11 cellular contexts compared by ENCODE assay signal in the genomic region with DNA sequence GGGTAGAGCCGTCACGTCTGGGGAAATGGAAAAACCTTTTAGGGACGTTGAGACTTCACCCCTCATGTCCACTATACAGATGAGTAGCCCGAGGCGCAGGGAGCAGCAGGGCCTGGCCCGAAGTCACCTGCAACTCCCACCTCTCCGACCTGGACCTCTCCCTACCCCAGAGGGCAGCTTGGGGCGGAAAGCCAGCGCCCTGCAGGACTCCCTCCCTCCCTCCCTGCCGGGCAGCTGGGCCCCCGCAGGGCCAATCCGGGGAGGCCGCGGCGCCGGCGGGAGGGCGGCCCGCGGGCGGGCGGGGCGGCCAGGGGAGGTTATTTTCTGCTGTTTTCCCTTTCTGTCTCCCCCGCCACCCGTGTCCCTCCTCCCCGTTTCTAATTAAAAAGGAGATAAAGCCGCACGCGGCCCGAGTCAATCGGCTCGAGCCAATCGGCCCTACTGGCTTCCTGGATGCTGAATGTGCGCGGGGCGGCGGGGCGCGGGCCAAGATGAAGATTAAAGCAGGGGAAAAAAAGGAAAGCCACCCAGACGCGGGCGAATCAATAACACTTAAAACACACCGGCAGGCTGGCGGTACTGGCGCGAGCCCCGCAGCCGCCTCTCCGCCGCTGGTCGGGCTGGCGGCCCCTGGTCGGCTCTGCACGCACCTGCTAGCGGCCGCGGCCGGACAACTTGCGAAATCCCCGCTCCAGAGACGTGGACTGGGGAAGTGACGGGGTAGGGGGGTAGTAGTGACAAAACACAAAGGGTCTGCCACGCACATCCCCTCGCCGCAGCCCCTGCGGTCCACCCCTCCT. TPM values are rescaled to one million over a fixed set of nuclear protein-coding genes. Genes with fewer than 3 reads are reported as not detected.
DNase-seq lines count a peak whose midpoint lies in the region; TF ChIP-seq lines count a peak whose summit lies in the region.
"Had no signal": no experiment of that assay in that cellular context is flagged by ENCODE, and none has a peak within 500 bp of the region (broad histone marks: within the 10 kb centered on the region; RNA-seq: fewer than 3 reads in every experiment).

No MANE protein-coding gene starts in this region.

- H3K4me3 Mint-ChIP-seq in activated CD4-positive, alpha-beta T cell treated with anti-CD3 and anti-CD28 coated beads, Interleukin-2, amount 10 ng/mL, durations not matched to agents 24 days and 14 days = peak overlapping the region; percentile 42
- peak overlapping the region; percentile 65 for H3K4me3 Mint-ChIP-seq in activated naive CD8-positive, alpha-beta T cell treated with anti-CD3 and anti-CD28 coated beads for 36 hours

- peaks cover 69% of the 10 kb centered on the region for H3K27me3 Mint-ChIP-seq in activated CD4-positive, alpha-beta T cell treated with anti-CD3 and anti-CD28 coated beads, Interleukin-2, amount 10 ng/mL, durations not matched to agents 24 days and 14 days
- H3K27me3 Mint-ChIP-seq in activated naive CD8-positive, alpha-beta T cell treated with anti-CD3 and anti-CD28 coated beads for 36 hours = peaks cover 24% of the 10 kb centered on the region

- TF ChIP-seq EP300 in transverse colon (IDR thresholded peaks at IDR 0.05; ENCODE audit: low read depth) = no peak

- in situ Hi-C loops in transverse colon (cut with MboI; ENCODE audit: low pct_ligation_motif_present in 1 of 4, low pct_unique_long_range_greater_than_20kb in 1 of 4, low sequenced_read_pairs in 3 of 4) = loop anchor here in 2 of 4 donors (25.0 kb wide), 3 partner anchors 216 to 584 kb away; no protein-coding TSS in a partner anchor

- H3K9me3 ChIP-seq in stomach smooth muscle (ENCODE audit: control insufficient read depth in 2 of 2, low read length in 2 of 2) = peaks cover 0 to 6% of the 10 kb centered on the region in 2 donors
- H3K9me3 ChIP-seq in transverse colon = no peaks in the 10 kb centered on the region

- TF ChIP-seq CTCF in kidney epithelial cell (IDR thresholded peaks at IDR 0.05; ENCODE audit: insufficient read depth, low read length, poor library complexity, severe bottlenecking) = no peak
- no peak for TF ChIP-seq CTCF in transverse colon (IDR thresholded peaks at IDR 0.05)

- H3K36me3 ChIP-seq in kidney epithelial cell (ENCODE audit: control insufficient read depth, insufficient read depth, low read length) (no peaks in the 10 kb centered on the region), stomach smooth muscle (ENCODE audit: control insufficient read depth in 2 of 2, insufficient read depth in 2 of 2, low read length in 2 of 2) (no peaks in the 10 kb centered on the region), transverse colon (no peaks in the 10 kb centered on the region)

- no peaks in the 10 kb centered on the region for H3K9me3 Mint-ChIP-seq in activated CD4-positive, alpha-beta T cell treated with anti-CD3 and anti-CD28 coated beads, Interleukin-2, amount 10 ng/mL, durations not matched to agents 24 days and 14 days
- H3K9me3 Mint-ChIP-seq in activated naive CD8-positive, alpha-beta T cell treated with anti-CD3 and anti-CD28 coated beads for 36 hours = no peaks in the 10 kb centered on the region

- intact Hi-C loops in activated CD4-positive, alpha-beta T cell treated with anti-CD3 and anti-CD28 coated beads, Interleukin-2, amount 10 ng/mL, durations not matched to agents 24 days and 14 days (cut with micrococcal nuclease) = no loop called here
- intact Hi-C loops in transverse colon (cut with DNase I; ENCODE audit: low total_unique reads) = no loop called here

- H3K4me1 ChIP-seq in stomach smooth muscle (ENCODE audit: control insufficient read depth, insufficient read depth, low read length) (peaks cover 21% of the 10 kb centered on the region), transverse colon (peaks cover 0 to 28% (median 23%) of the 10 kb centered on the region in 4 donors)

- peaks cover 3% of the 10 kb centered on the region for H3K4me1 Mint-ChIP-seq in activated CD4-positive, alpha-beta T cell treated with anti-CD3 and anti-CD28 coated beads, Interleukin-2, amount 10 ng/mL, durations not matched to agents 24 days and 14 days
- peaks cover 2% of the 10 kb centered on the region for H3K4me1 Mint-ChIP-seq in activated naive CD8-positive, alpha-beta T cell treated with anti-CD3 and anti-CD28 coated beads for 36 hours

- H3K4me3 ChIP-seq in kidney epithelial cell (ENCODE audit: low read depth, low read length) (peak overlapping the region; percentile 60), stomach smooth muscle (ENCODE audit: low read length in 2 of 2) (peak overlapping the region; percentile 25 to 57), transverse colon (peak overlapping the region in 1 of 4 donors; percentile 38)
- H3K4me3 ChIP-seq: SK-N-MC had no signal

- no peaks in the 10 kb centered on the region for H3K36me3 Mint-ChIP-seq in activated CD4-positive, alpha-beta T cell treated with anti-CD3 and anti-CD28 coated beads, Interleukin-2, amount 10 ng/mL, durations not matched to agents 24 days and 14 days (ENCODE audit: low read depth)
- H3K36me3 Mint-ChIP-seq in activated naive CD8-positive, alpha-beta T cell treated with anti-CD3 and anti-CD28 coated beads for 36 hours = no peaks in the 10 kb centered on the region

- H3K27me3 ChIP-seq in kidney epithelial cell (ENCODE audit: control insufficient read depth, insufficient read depth, low read length) (peaks cover 39% of the 10 kb centered on the region), stomach smooth muscle (ENCODE audit: control insufficient read depth in 1 of 2, insufficient read depth in 2 of 2, low read length in 2 of 2) (peaks cover 44 to 58% of the 10 kb centered on the region in 2 donors), transverse colon (peaks cover 81% of the 10 kb centered on the region)

- no peak overlapping the region for H3K27ac ChIP-seq in stomach smooth muscle (ENCODE audit: low read length)
- no peak overlapping the region for H3K27ac ChIP-seq in transverse colon
- H3K27ac ChIP-seq: C4-2B, KMS-11, SK-N-MC had no signal

- DNase-seq in activated CD4-positive, alpha-beta T cell treated with anti-CD3 and anti-CD28 coated beads, Interleukin-2, amount 10 ng/mL, durations not matched to agents 24 days and 14 days = no peak
- DNase-seq in activated CD4-positive, alpha-beta T cell treated with anti-CD3 and anti-CD28 coated beads, Interleukin-2, amount 50 U/mL, for 4 hours = no peak
- DNase-seq in activated naive CD8-positive, alpha-beta T cell treated with anti-CD3 and anti-CD28 coated beads for 36 hours = no peak
- DNase-seq in kidney epithelial cell (ENCODE audit: low read depth) (no peak), transverse colon (no peak), epidermal melanocyte (ENCODE audit: insufficient read length, low spot score) (no peak), HK-2 (ENCODE audit: unreplicated experiment) (no peak)

- WGBS in transverse colon (ENCODE audit: low coverage in 1 of 2), 2 donors = 4% methylated on average over 57 of the region's 66 CpGs; no CpG with 5 or more reads in 1 of the 2 donors

- H3K9ac ChIP-seq in stomach smooth muscle (ENCODE audit: low read length in 2 of 2) = no peak overlapping the region
- H3K9ac ChIP-seq: KMS-11 had no signal

- H3K27ac Mint-ChIP-seq in activated CD4-positive, alpha-beta T cell treated with anti-CD3 and anti-CD28 coated beads, Interleukin-2, amount 10 ng/mL, durations not matched to agents 24 days and 14 days = no peak overlapping the region
- no peak overlapping the region for H3K27ac Mint-ChIP-seq in activated naive CD8-positive, alpha-beta T cell treated with anti-CD3 and anti-CD28 coated beads for 36 hours

- no peak for TF ChIP-seq POLR2A in transverse colon (IDR thresholded peaks at IDR 0.05)

RNA-seq across cellular contexts. Expression of gene WNT7A, which starts 1.8 kb away (rescaled TPM):
- 0.05 TPM in 1 of 2 replicates, not detected in the other for total RNA-seq in activated CD4-positive, alpha-beta T cell treated with anti-CD3 and anti-CD28 coated beads, Interleukin-2, amount 10 ng/mL, durations not matched to agents 24 days and 14 days
- under 1 TPM in 1 of 2 experiments, not detected in 1; 0.20 TPM for total RNA-seq in activated naive CD8-positive, alpha-beta T cell treated with anti-CD3 and anti-CD28 coated beads for 36 hours
- total RNA-seq in kidney epithelial cell = 14.4 and 17.1 TPM in 2 replicates
- total RNA-seq in transverse colon = not detected

Comparison
In these comparisons a context has a peak if more than half of its experiments do, and no peak if none do; other contexts are left out.
1. RNA of gene WNT7A, which starts 1.8 kb away (total RNA-seq): 14.4 to 17.1 TPM in kidney epithelial cell; 0.20 TPM in activated naive CD8-positive, alpha-beta T cell treated with anti-CD3 and anti-CD28 coated beads for 36 hours, 0.05 TPM in activated CD4-positive, alpha-beta T cell treated with anti-CD3 and anti-CD28 coated beads, Interleukin-2, amount 10 ng/mL, durations not matched to agents 24 days and 14 days and not detected in transverse colon; every median in the first group is over 10 times any median in the second.